23 cellular contexts compared by ENCODE assay signal in the genomic region with DNA sequence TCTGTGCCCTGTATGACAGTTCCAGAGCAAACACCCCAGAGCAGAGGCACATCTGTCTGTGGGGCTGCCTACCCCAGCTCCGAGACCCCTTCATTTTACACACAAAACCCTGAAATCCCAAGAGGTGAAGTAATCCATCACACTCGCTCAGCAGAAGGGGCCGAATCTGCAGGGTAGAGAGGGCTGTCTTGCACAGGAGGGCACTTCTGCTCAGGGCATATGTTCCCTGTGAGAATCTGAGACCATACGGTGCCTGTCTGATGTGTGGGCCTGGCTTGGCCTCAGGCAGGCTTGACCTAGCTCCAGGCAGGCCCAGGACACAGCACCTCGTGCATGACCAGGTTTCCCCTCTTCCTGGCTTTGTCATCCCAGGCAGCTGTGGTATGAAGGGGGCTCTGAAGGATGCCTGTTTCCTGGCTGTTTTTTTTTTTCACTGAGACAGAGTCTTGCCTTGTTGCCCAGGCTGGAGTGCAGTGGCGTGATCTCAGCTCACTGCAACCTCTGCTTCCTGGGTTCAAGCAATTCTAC. TPM values are rescaled to one million over a fixed set of nuclear protein-coding genes. Genes with fewer than 3 reads are reported as not detected.
DNase-seq lines count a peak whose midpoint lies in the region; ATAC-seq, FAIRE-seq and TF ChIP-seq lines count a peak whose summit lies in the region.
"Had no signal": no experiment of that assay in that cellular context is flagged by ENCODE, and none has a peak within 500 bp of the region (broad histone marks: within the 10 kb centered on the region; RNA-seq: fewer than 3 reads in every experiment).

No MANE protein-coding gene starts in this region.

- TF ChIP-seq EP300 in GM12878 (IDR thresholded peaks at IDR 0.05; ENCODE audit: borderline replicate concordance in 1 of 2, control insufficient read depth in 1 of 2, low read depth in 2 of 2, low read length in 2 of 2), result no peak

- RAD21 ChIA-PET in GM12878 (lab: Charles Lee; ENCODE audit: unreplicated experiment), result no interaction called here

- TF ChIP-seq RAD21 in GM12878 (IDR thresholded peaks at IDR 0.05; ENCODE audit: insufficient read depth, low read depth, low read length), result no peak

- H3K27me3 ChIP-seq in GM12878 (replicated peaks in 1 of 2; ENCODE audit: control insufficient read depth in 2 of 2, insufficient read depth in 2 of 2, low read length in 1 of 2), result no peaks in the 10 kb centered on the region
- no peaks in the 10 kb centered on the region for H3K27me3 ChIP-seq in hepatocyte
- H3K27me3 ChIP-seq in skeletal muscle satellite cell (ENCODE audit: control insufficient read depth, insufficient read depth, low read length), result no peaks in the 10 kb centered on the region
- no peaks in the 10 kb centered on the region for H3K27me3 ChIP-seq in SJCRH30
- H3K27me3 ChIP-seq: body of pancreas had no signal

- H3K9me3 ChIP-seq in GM12878 (replicated peaks; ENCODE audit: control insufficient read depth, insufficient read depth, low read length), result no peaks in the 10 kb centered on the region
- H3K9me3 ChIP-seq in hepatocyte (ENCODE audit: low read depth), result no peaks in the 10 kb centered on the region
- H3K9me3 ChIP-seq in skeletal muscle satellite cell (replicated peaks; ENCODE audit: low read length), result no peaks in the 10 kb centered on the region
- H3K9me3 ChIP-seq in SJCRH30 (replicated peaks), result no peaks in the 10 kb centered on the region
- H3K9me3 ChIP-seq: body of pancreas, Caco-2, HAP-1, suprapubic skin had no signal

- CTCF ChIA-PET in GM12878 (lab: Yijun Ruan, JAX), result no interaction called here

- H3K27ac ChIP-seq in GM12878 (ENCODE audit: control insufficient read depth, insufficient read depth), result no peak overlapping the region
- peak overlapping the region; percentile 41 for H3K27ac ChIP-seq in hepatocyte
- no peak overlapping the region for H3K27ac ChIP-seq in SJCRH30

- TF ChIP-seq POLR2A in GM12878 (IDR thresholded peaks at IDR 0.05; ENCODE audit: low read depth, low read length), result no peak

- H3K4me3 ChIP-seq in GM12878, result no peak overlapping the region
- no peak overlapping the region for H3K4me3 ChIP-seq in hepatocyte
- no peak overlapping the region for H3K4me3 ChIP-seq in skeletal muscle satellite cell (ENCODE audit: low read length)
- H3K4me3 ChIP-seq in SJCRH30, result no peak overlapping the region
- H3K4me3 ChIP-seq: body of pancreas, HAP-1, suprapubic skin had no signal

- TF ChIP-seq CTCF in GM12878 (IDR thresholded peaks at IDR 0.05 in 2 of 3, conservative IDR thresholded peaks at IDR 0.05 in 1 of 3; ENCODE audit: control insufficient read depth in 2 of 3, extremely low read depth in 1 of 3, insufficient read depth in 1 of 3, low read depth in 3 of 3, low read length in 3 of 3) (no peak), hepatocyte (IDR thresholded peaks at IDR 0.05; ENCODE audit: poor library complexity) (no peak)

- POLR2A ChIA-PET in GM12878 (lab: Charles Lee), result no interaction called here

- H4K20me1 ChIP-seq in GM12878 (ENCODE audit: control insufficient read depth, insufficient read depth) (no peaks in the 10 kb centered on the region), hepatocyte (ENCODE audit: insufficient read depth, poor library complexity, severe bottlenecking) (no peaks in the 10 kb centered on the region)

- WGBS in GM12878 (ENCODE audit: insufficient coverage, insufficient replicate concordance, low lambda C conversion rate, missing lambda C conversion rate), result 9% methylated on average over 6 of the region's 6 CpGs
- 77% methylated on average over 6 of the region's 6 CpGs for WGBS in hepatocyte (ENCODE audit: low lambda C conversion rate, missing lambda C conversion rate)

- H2AFZ ChIP-seq in GM12878 (ENCODE audit: control insufficient read depth, low read depth, low read length), result no peak overlapping the region
- H2AFZ ChIP-seq in hepatocyte, result no peak overlapping the region

- H3K9ac ChIP-seq in GM12878 (ENCODE audit: control insufficient read depth, insufficient read depth, low read length) (no peak overlapping the region), skeletal muscle satellite cell (ENCODE audit: low read depth, low read length) (peak overlapping the region; percentile 40)

- H3K36me3 ChIP-seq in GM12878 (ENCODE audit: control insufficient read depth in 2 of 2, insufficient read depth in 2 of 2, low read length in 1 of 2) (no peaks in the 10 kb centered on the region), hepatocyte (replicated peaks; ENCODE audit: insufficient read depth, low read depth) (no peaks in the 10 kb centered on the region), skeletal muscle satellite cell (ENCODE audit: insufficient read depth, low read length) (no peaks in the 10 kb centered on the region), SJCRH30 (no peaks in the 10 kb centered on the region)
- H3K36me3 ChIP-seq: HAP-1, suprapubic skin had no signal

- in situ Hi-C loops in GM12878 (cut with MboI), result no loop called here

- H3K79me2 ChIP-seq in GM12878 (ENCODE audit: control insufficient read depth, insufficient read depth, low read length) (no peaks in the 10 kb centered on the region), hepatocyte (no peaks in the 10 kb centered on the region)

- no peak for FAIRE-seq in GM12878 (lab: Jason Lieb, UNC)
- FAIRE-seq: G401.6, HepG2 had no signal

- peak; percentile 13; the same call in 2 of the 3 replicates for ATAC-seq in GM12878

- no peak overlapping the region for H3K4me2 ChIP-seq in GM12878 (ENCODE audit: control insufficient read depth, insufficient read depth)
- H3K4me2 ChIP-seq in hepatocyte, result no peak overlapping the region
- peak overlapping the region; percentile 69 for H3K4me2 ChIP-seq in skeletal muscle satellite cell (ENCODE audit: low read length)

- H3K4me1 ChIP-seq in GM12878 (ENCODE audit: control insufficient read depth, insufficient read depth, low read length), result no peaks in the 10 kb centered on the region; the same call in 1 of the 2 replicates
- peaks cover 19% of the 10 kb centered on the region for H3K4me1 ChIP-seq in hepatocyte (ENCODE audit: insufficient read depth)
- H3K4me1 ChIP-seq in skeletal muscle satellite cell (ENCODE audit: control insufficient read depth, insufficient read depth, low read length), result peaks cover 28% of the 10 kb centered on the region
- H3K4me1 ChIP-seq in SJCRH30, result peaks cover 15% of the 10 kb centered on the region
- H3K4me1 ChIP-seq: Caco-2, HAP-1 had no signal

- BruUV-seq in GM12878 (replicated peaks; lab: Mats Ljungman, UMichigan), result no TSS peak

- intact Hi-C loops in GM12878 (cut with micrococcal nuclease; ENCODE audit: unreplicated experiment), result no loop called here

- peak; percentile 10 for DNase-seq in HK-2 (ENCODE audit: unreplicated experiment)
- no peak for DNase-seq in GM12878 (ENCODE audit: low read depth, low spot score)
- no peak for DNase-seq in hepatocyte (ENCODE audit: low spot score)
- DNase-seq in NCI-H2227 treated with DMSO at 0.1 percent for 48 hours (lab: John Stamatoyannopoulos, UW), result no peak
- DNase-seq in T-helper 2 cell, result no peak
- no peak for DNase-seq in SJCRH30
- DNase-seq in occipital lobe (lab: John Stamatoyannopoulos, UW), result no peak
- DNase-seq: activated CD4-positive, alpha-beta T cell treated with anti-CD3 and anti-CD28 coated beads, Interleukin-2, amount 10 ng/mL, durations not matched to agents 7 days and 5 days; activated naive CD4-positive, alpha-beta T cell treated with anti-CD3 and anti-CD28 coated beads for 36 hours; activated T-cell treated with anti-CD3 and anti-CD28 coated beads for 4 hours; AML-193; body of pancreas; MM.1S; NCI-H2029; NCI-H510A; nephron progenitor cell; retina had no signal

- no peaks in the 10 kb centered on the region for H3K9me2 ChIP-seq in hepatocyte (replicated peaks; ENCODE audit: insufficient read depth)

- SMC1A ChIA-PET in GM12878 (lab: Charles Lee; ENCODE audit: uncharacterized antibody, unreplicated experiment), result no interaction called here

TF ChIP-seq in GM12878, 131 proteins besides CTCF, POLR2A, EP300 and RAD21 (continues in another document):
- no peak for TF ChIP-seq RFX5 (IDR thresholded peaks at IDR 0.05; ENCODE audit: low read depth, low read length)

RNA-seq across cellular contexts. Expression of a gene that starts 37.2 kb away (rescaled TPM):
- 3.7 and 5.4 TPM in 2 replicates for total RNA-seq in GM12878 (2013; cell fraction: nucleolus; rRNA removed)
- total RNA-seq in GM12878 (2014; rRNA removed), result 0.44 and 0.85 TPM in 2 replicates
- 0.63 and 0.83 TPM in 2 replicates for total RNA-seq in GM12878 (2014; rRNA removed; fragmentation: Illumina TruSeq; extraction: Trizol)
- 1.0 and 1.3 TPM in 2 replicates for total RNA-seq in GM12878 (2021)
- 0.22 TPM for polyA plus RNA-seq in GM12878 (2011; ENCODE audit: low read depth)
- 1.6 and 3.6 TPM in 2 replicates for polyA plus RNA-seq in GM12878 (2011; rRNA removed)
- polyA plus RNA-seq in GM12878 (2011; cell fraction: cytosol; rRNA removed), result 4.0 and 4.3 TPM in 2 replicates
- 9.6 and 11.7 TPM in 2 replicates for polyA plus RNA-seq in GM12878 (2011; cell fraction: nucleus; rRNA removed)
- 0.41 and 0.51 TPM in 2 replicates for polyA plus RNA-seq in GM12878 (2012)
- polyA plus RNA-seq in GM12878 (2014; fragmentation: Illumina TruSeq; extraction: Trizol), result 0.48 and 0.88 TPM in 2 replicates
- under 1 TPM; 0.33 to 0.45 TPM for polyA plus RNA-seq in GM12878 (2014; fragmentation: Nextera tagmentation; extraction: Ambion mirVana)
- 0.77 and 0.78 TPM in 2 replicates for polyA plus RNA-seq in GM12878 (2014; rRNA removed)
- under 1 TPM; 0.55 to 0.66 TPM for polyA plus RNA-seq in GM12878 (2016; fragmentation: Nextera tagmentation; extraction: Ambion mirVana)
- polyA minus RNA-seq in GM12878 (2011; rRNA and poly(A)+ RNA removed), result 5.3 and 7.7 TPM in 2 replicates
- 1.5 and 1.9 TPM in 2 replicates for polyA minus RNA-seq in GM12878 (2011; cell fraction: cytosol; rRNA and poly(A)+ RNA removed)
- 9.7 and 17.1 TPM in 2 replicates for polyA minus RNA-seq in GM12878 (2011; cell fraction: nucleus; rRNA and poly(A)+ RNA removed)
- total RNA-seq in hepatocyte, result 1.5 and 1.6 TPM in 2 replicates
- polyA plus RNA-seq in hepatocyte, result 0.95 and 2.3 TPM in 2 replicates
- total RNA-seq in skeletal muscle satellite cell (2012; rRNA removed), result 0.25 TPM in 1 of 2 replicates, not detected in the other
- total RNA-seq in SJCRH30 (2014; rRNA removed; shearing (Covaris generic)), result not detected in 2 replicates
- total RNA-seq in occipital lobe, result 2.3 TPM
- total RNA-seq: activated CD4-positive, alpha-beta T cell treated with anti-CD3 and anti-CD28 coated beads, Interleukin-2, amount 10 ng/mL, durations not matched to agents 7 days and 5 days; activated naive CD4-positive, alpha-beta T cell treated with anti-CD3 and anti-CD28 coated beads for 36 hours; body of pancreas had no signal
